13 cellular contexts compared by ENCODE assay signal in genomic region chr5:6750142-6750840, GRCh38. TPM values are rescaled to one million over a fixed set of nuclear protein-coding genes. Genes with fewer than 3 reads are reported as not detected.
DNase-seq lines count a peak whose midpoint lies in the region; ATAC-seq and TF ChIP-seq lines count a peak whose summit lies in the region.
"Had no signal": no experiment of that assay in that cellular context is flagged by ENCODE, and none has a peak within 500 bp of the region (broad histone marks: within the 10 kb centered on the region; RNA-seq: fewer than 3 reads in every experiment).

No MANE protein-coding gene starts in this region.

- H3K4me2 ChIP-seq in trophoblast cell (ENCODE audit: low read length), result no peak overlapping the region
- H3K4me2 ChIP-seq: BLaER1 treated with 17β-estradiol and CSF1 and Interleukin-3, amounts not matched to agents 10 nM and 100 nM had no signal

- H3K9me3 ChIP-seq in Peyer's patch (no peaks in the 10 kb centered on the region), trophoblast cell (ENCODE audit: insufficient read depth, low read depth, low read length) (peaks cover 2% of the 10 kb centered on the region), suprapubic skin (no peaks in the 10 kb centered on the region)
- H3K9me3 ChIP-seq: BLaER1 treated with 17β-estradiol and CSF1 and Interleukin-3, amounts not matched to agents 10 nM and 100 nM had no signal

- H3K27me3 ChIP-seq in Peyer's patch (no peaks in the 10 kb centered on the region), trophoblast cell (ENCODE audit: insufficient read depth, low read length) (no peaks in the 10 kb centered on the region), suprapubic skin (no peaks in the 10 kb centered on the region)
- H3K27me3 ChIP-seq: BLaER1 treated with 17β-estradiol and CSF1 and Interleukin-3, amounts not matched to agents 10 nM and 100 nM had no signal

- TF ChIP-seq POLR2A in Peyer's patch (IDR thresholded peaks at IDR 0.05), result no peak
- TF ChIP-seq POLR2A in suprapubic skin (IDR thresholded peaks at IDR 0.05), result no peak

- no peak for TF ChIP-seq EP300 in suprapubic skin (IDR thresholded peaks at IDR 0.05)

- H2AFZ ChIP-seq in trophoblast cell (ENCODE audit: insufficient read depth, low read length, poor library complexity), result no peak overlapping the region

- H4K8ac ChIP-seq in trophoblast cell (ENCODE audit: low read depth, low read length), result no peak overlapping the region

- H2AK5ac ChIP-seq in trophoblast cell (ENCODE audit: low read length), result no peak overlapping the region

- H3K4ac ChIP-seq in trophoblast cell (ENCODE audit: low read depth, low read length), result no peak overlapping the region

- no peak overlapping the region for H2BK12ac ChIP-seq in trophoblast cell (ENCODE audit: low read length)

- no peak overlapping the region for H3K9ac ChIP-seq in trophoblast cell (ENCODE audit: low read length)
- H3K9ac ChIP-seq: BLaER1 treated with 17β-estradiol and CSF1 and Interleukin-3, amounts not matched to agents 10 nM and 100 nM had no signal

- WGBS in trophoblast cell (ENCODE audit: extremely low coverage, insufficient coverage, insufficient read length), result no CpG with 5 or more reads among the region's 23 CpGs
- WGBS in suprapubic skin, result 90% methylated on average over 23 of the region's 23 CpGs

- H3K14ac ChIP-seq in trophoblast cell (ENCODE audit: low read length), result no peak overlapping the region

- no peak overlapping the region for H4K91ac ChIP-seq in trophoblast cell (ENCODE audit: low read depth, low read length)

- H3K4me1 ChIP-seq in Peyer's patch (peaks cover 0 to 3% (median 0%) of the 10 kb centered on the region in 4 donors), trophoblast cell (ENCODE audit: control insufficient read depth in 1 of 2, insufficient read depth in 2 of 2, low read length in 2 of 2) (no peaks in the 10 kb centered on the region), suprapubic skin (peaks cover 3% of the 10 kb centered on the region)

- TF ChIP-seq CTCF in Peyer's patch (IDR thresholded peaks at IDR 0.05), result no peak
- TF ChIP-seq CTCF in suprapubic skin (IDR thresholded peaks at IDR 0.05), result no peak

- no peaks in the 10 kb centered on the region for H3K79me1 ChIP-seq in trophoblast cell (ENCODE audit: low read length)

- H2BK120ac ChIP-seq in trophoblast cell (ENCODE audit: insufficient read depth, low read length, poor library complexity), result no peak overlapping the region

- no peaks in the 10 kb centered on the region for H3K79me2 ChIP-seq in trophoblast cell (ENCODE audit: control insufficient read depth, insufficient read depth, low read length, poor library complexity)

- no peak overlapping the region for H3K27ac ChIP-seq in Peyer's patch
- H3K27ac ChIP-seq in trophoblast cell (ENCODE audit: low read depth, low read length), result no peak overlapping the region
- no peak overlapping the region for H3K27ac ChIP-seq in suprapubic skin
- H3K27ac ChIP-seq: BLaER1 treated with 17β-estradiol and CSF1 and Interleukin-3, amounts not matched to agents 10 nM and 100 nM had no signal

- no peak overlapping the region for H3K23ac ChIP-seq in trophoblast cell (ENCODE audit: low read length)

- H3K36me3 ChIP-seq in Peyer's patch (peaks cover 0 to 73% (median 0%) of the 10 kb centered on the region in 3 donors), trophoblast cell (ENCODE audit: control insufficient read depth in 1 of 2, insufficient read depth in 2 of 2, low read length in 2 of 2) (peaks cover 62 to 71% of the 10 kb centered on the region in 2 experiments), suprapubic skin (peaks cover 75% of the 10 kb centered on the region)

- ATAC-seq in GM18858 (IDR thresholded peaks at IDR 0.05; ENCODE audit: unreplicated experiment), result no peak

- H2BK5ac ChIP-seq in trophoblast cell (ENCODE audit: low read depth, low read length, poor library complexity), result no peak overlapping the region

- H3K4me3 ChIP-seq in Peyer's patch (no peak overlapping the region), trophoblast cell (ENCODE audit: low read depth, low read length) (no peak overlapping the region), suprapubic skin (no peak overlapping the region)
- H3K4me3 ChIP-seq: BLaER1 treated with 17β-estradiol and CSF1 and Interleukin-3, amounts not matched to agents 10 nM and 100 nM had no signal

- no peak overlapping the region for H4K12ac ChIP-seq in trophoblast cell (ENCODE audit: low read depth, low read length)

- H3K18ac ChIP-seq in trophoblast cell (ENCODE audit: low read length), result peak overlapping the region; percentile 72

- peak; percentile 2 for DNase-seq in activated naive CD4-positive, alpha-beta T cell treated with anti-CD3 and anti-CD28 coated beads, Interleukin-2, amount 50 U/mL, for 16 hours
- DNase-seq in activated naive CD4-positive, alpha-beta T cell treated with Interleukin-2 at 50 U/mL for 16 hours, result no peak
- DNase-seq in Peyer's patch, result peak in 2 of 3 donors; percentile 31 to 35
- no peak for DNase-seq in trophoblast cell
- DNase-seq in suprapubic skin (ENCODE audit: low spot score in 2 of 2), result peak; percentile 20 to 56
- DNase-seq in KG1 (lab: John Stamatoyannopoulos, UW), result no peak
- DNase-seq in NCI-H1930 (lab: John Stamatoyannopoulos, UW), result no peak
- DNase-seq: ACHN; CD4-positive, CD25-positive, alpha-beta regulatory T cell; DMS 273 treated with DMSO at 0.1 percent for 48 hours; H7 had no signal

RNA-seq across cellular contexts. Expression of gene TENT4A, which starts 37.1 kb away (rescaled TPM):
- total RNA-seq in Peyer's patch, result 10 to 100 TPM; 28.0 to 71.8 (median 44.5) TPM
- polyA plus RNA-seq in trophoblast cell (2013), result 27.5 and 27.8 TPM in 2 replicates
- 10 to 100 TPM; 36.4 to 67.3 (median 42.4) TPM for total RNA-seq in suprapubic skin

Comparison
In these comparisons a context has a peak if more than half of its experiments do, and no peak if none do; other contexts are left out.
1. DNase-seq: peak in activated naive CD4-positive, alpha-beta T cell treated with anti-CD3 and anti-CD28 coated beads, Interleukin-2, amount 50 U/mL, for 16 hours (single experiment), Peyer's patch (2 of 3) and suprapubic skin (2 of 2); none in activated naive CD4-positive, alpha-beta T cell treated with Interleukin-2 at 50 U/mL for 16 hours (single experiment), trophoblast cell (0 of 2), KG1 (single experiment) and NCI-H1930 (0 of 2).